15 cellular contexts compared by ENCODE assay signal in the genomic region with DNA sequence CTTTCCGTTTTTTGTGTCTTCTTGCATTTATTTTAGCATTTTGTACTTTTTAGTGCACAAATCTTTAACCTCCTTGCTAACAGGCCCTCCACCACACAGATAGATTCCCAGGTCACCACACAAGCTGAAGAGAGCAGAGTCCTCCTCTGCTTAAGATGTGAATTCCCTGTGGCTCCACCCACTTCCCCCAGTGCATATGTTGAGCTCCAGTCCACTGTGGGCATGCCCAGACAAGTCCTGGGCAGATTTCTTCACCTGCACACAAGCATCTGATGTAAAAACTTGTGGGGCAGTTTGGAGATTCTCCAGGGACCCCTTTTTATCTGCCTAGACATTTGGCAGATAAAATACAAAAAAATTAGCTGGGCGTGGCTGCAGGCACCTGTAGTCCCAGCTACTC. TPM values are rescaled to one million over a fixed set of nuclear protein-coding genes. Genes with fewer than 3 reads are reported as not detected.
DNase-seq lines count a peak whose midpoint lies in the region; ATAC-seq and TF ChIP-seq lines count a peak whose summit lies in the region.
"Had no signal": no experiment of that assay in that cellular context is flagged by ENCODE, and none has a peak within 500 bp of the region (broad histone marks: within the 10 kb centered on the region; RNA-seq: fewer than 3 reads in every experiment).

No MANE protein-coding gene starts in this region.

- no peaks in the 10 kb centered on the region for H3K9me2 ChIP-seq in OCI-LY7 (ENCODE audit: insufficient read depth, low read length)

- DNase-seq in stimulated activated naive CD8-positive, alpha-beta T cell treated with anti-CD3 and anti-CD28 coated beads, Interleukin-15, amount 100 ng/mL, for 72 hours, result peak in 1 of 2 donors; percentile 16
- no peak for DNase-seq in stimulated activated naive CD8-positive, alpha-beta T cell treated with anti-CD3 and anti-CD28 coated beads, Interleukin-15, Interleukin-2, amounts not matched to agents 100 U/mL and 50 U/mL, for 24 hours
- DNase-seq in RWPE1 (ENCODE audit: low spot score) (peak; percentile 2), C1 segment of cervical spinal cord (lab: John Stamatoyannopoulos, UW) (no peak), OCI-M1 (lab: John Stamatoyannopoulos, UW) (no peak), OCI-LY7 (ENCODE audit: low spot score) (no peak)
- DNase-seq: cerebellar nuclear complex, natural killer cell, NCI-H2227 treated with DMSO at 0.1 percent for 48 hours, sigmoid colon, transverse colon had no signal

- no peak for ATAC-seq in stimulated activated naive CD8-positive, alpha-beta T cell treated with anti-CD3 and anti-CD28 coated beads, Interleukin-15, amount 100 ng/mL, for 72 hours
- ATAC-seq in stimulated activated naive CD8-positive, alpha-beta T cell treated with anti-CD3 and anti-CD28 coated beads, Interleukin-15, Interleukin-2, amounts not matched to agents 100 U/mL and 50 U/mL, for 24 hours, result no peak
- ATAC-seq in GM21825 (IDR thresholded peaks at IDR 0.05; ENCODE audit: unreplicated experiment) (peak; percentile 58), HG03039 (IDR thresholded peaks at IDR 0.05; ENCODE audit: unreplicated experiment) (no peak)
- ATAC-seq: K562, natural killer cell had no signal

- CTCF ChIA-PET in RWPE1 (lab: Yijun Ruan, JAX), result no interaction called here
- CTCF ChIA-PET in OCI-LY7 (lab: Charles Lee; ENCODE audit: unreplicated experiment), result no interaction called here

- H3K9me3 ChIP-seq in OCI-LY7 (ENCODE audit: low read length), result no peaks in the 10 kb centered on the region
- H3K9me3 ChIP-seq: sigmoid colon, transverse colon had no signal

- peak overlapping the region; percentile 64 to 80 for H3K27ac Mint-ChIP-seq in stimulated activated naive CD8-positive, alpha-beta T cell treated with anti-CD3 and anti-CD28 coated beads, Interleukin-15, amount 100 ng/mL, for 72 hours
- H3K27ac Mint-ChIP-seq: activated T-helper 2 cell treated with anti-CD3 and anti-CD28 coated beads, Interferon-gamma antibody, Interleukin-2, Interleukin-4, amounts not matched to agents 10 μg/mL and 5 μg/mL and 100 μg/mL, durations not matched to agents 14 hours and 24 hours and 36 hours; natural killer cell had no signal

- peaks cover 12% of the 10 kb centered on the region for H3K27me3 Mint-ChIP-seq in stimulated activated naive CD8-positive, alpha-beta T cell treated with anti-CD3 and anti-CD28 coated beads, Interleukin-15, amount 100 ng/mL, for 72 hours

- no peak overlapping the region for H3K4me3 Mint-ChIP-seq in stimulated activated naive CD8-positive, alpha-beta T cell treated with anti-CD3 and anti-CD28 coated beads, Interleukin-15, amount 100 ng/mL, for 72 hours
- H3K4me3 Mint-ChIP-seq: natural killer cell had no signal

- no peaks in the 10 kb centered on the region for H3K36me3 ChIP-seq in OCI-LY7 (ENCODE audit: insufficient read depth, low read length)
- H3K36me3 ChIP-seq: sigmoid colon, transverse colon had no signal

- intact Hi-C loops in OCI-LY7 (cut with micrococcal nuclease; ENCODE audit: unreplicated experiment), result no loop called here

- no peaks in the 10 kb centered on the region for H3K4me1 Mint-ChIP-seq in stimulated activated naive CD8-positive, alpha-beta T cell treated with anti-CD3 and anti-CD28 coated beads, Interleukin-15, amount 100 ng/mL, for 72 hours
- H3K4me1 Mint-ChIP-seq: natural killer cell had no signal

- no peaks in the 10 kb centered on the region for H3K79me2 ChIP-seq in OCI-LY7 (ENCODE audit: insufficient read depth, low read depth, low read length)

- H3K4me1 ChIP-seq in OCI-LY7 (ENCODE audit: insufficient read depth, low read length, poor library complexity, severe bottlenecking), result no peaks in the 10 kb centered on the region
- H3K4me1 ChIP-seq: sigmoid colon, transverse colon had no signal

- H4K20me1 ChIP-seq in OCI-LY7 (ENCODE audit: insufficient read depth, low read length), result no peaks in the 10 kb centered on the region

- H3K4me2 ChIP-seq in OCI-LY7 (ENCODE audit: low read length), result no peak overlapping the region

- no peak overlapping the region for H2AFZ ChIP-seq in OCI-LY7 (ENCODE audit: low read length)

- POLR2A ChIA-PET in RWPE1 (lab: Yijun Ruan, JAX; ENCODE audit: low non-redundant PET), result no interaction called here
- POLR2A ChIA-PET in OCI-LY7 (lab: Charles Lee), result no interaction called here

- TF ChIP-seq CTCF in RWPE1 (conservative IDR thresholded peaks at IDR 0.05; ENCODE audit: low read depth) (no peak), OCI-LY7 (conservative IDR thresholded peaks at IDR 0.05; ENCODE audit: low read length) (no peak)

- no peak overlapping the region for H3K27ac ChIP-seq in RWPE1
- H3K27ac ChIP-seq in OCI-LY7 (ENCODE audit: low read depth, low read length, poor library complexity, severe bottlenecking), result no peak overlapping the region
- H3K27ac ChIP-seq: sigmoid colon, transverse colon had no signal

- no peak overlapping the region for H3K4me3 ChIP-seq in OCI-LY7 (ENCODE audit: low read depth, low read length, poor library complexity, severe bottlenecking)
- H3K4me3 ChIP-seq: K562, sigmoid colon, transverse colon had no signal

- BruUV-seq in OCI-LY7 (replicated peaks; lab: Mats Ljungman, UMichigan), result no TSS peak

- H3K9me3 Mint-ChIP-seq in stimulated activated naive CD8-positive, alpha-beta T cell treated with anti-CD3 and anti-CD28 coated beads, Interleukin-15, amount 100 ng/mL, for 72 hours, result no peaks in the 10 kb centered on the region
- H3K9me3 Mint-ChIP-seq: activated T-helper 2 cell treated with anti-CD3 and anti-CD28 coated beads, Interferon-gamma antibody, Interleukin-2, Interleukin-4, amounts not matched to agents 10 μg/mL and 5 μg/mL and 100 μg/mL, durations not matched to agents 14 hours and 24 hours and 36 hours; natural killer cell had no signal

RNA-seq across cellular contexts. Expression of a gene that starts 19.8 kb away (rescaled TPM):
- total RNA-seq in OCI-LY7 (2014; rRNA removed; shearing (Covaris generic)), result not detected in 2 replicates
- total RNA-seq in OCI-LY7 (2022), result not detected in 2 replicates
- total RNA-seq: activated T-helper 2 cell treated with anti-CD3 and anti-CD28 coated beads, Interferon-gamma antibody, Interleukin-2, Interleukin-4, amounts not matched to agents 10 μg/mL and 5 μg/mL and 100 μg/mL, durations not matched to agents 14 hours and 24 hours and 36 hours; natural killer cell; sigmoid colon; transverse colon had no signal
